Comparison of ENCODE assay signal across 8 cellular contexts in the genomic region with DNA sequence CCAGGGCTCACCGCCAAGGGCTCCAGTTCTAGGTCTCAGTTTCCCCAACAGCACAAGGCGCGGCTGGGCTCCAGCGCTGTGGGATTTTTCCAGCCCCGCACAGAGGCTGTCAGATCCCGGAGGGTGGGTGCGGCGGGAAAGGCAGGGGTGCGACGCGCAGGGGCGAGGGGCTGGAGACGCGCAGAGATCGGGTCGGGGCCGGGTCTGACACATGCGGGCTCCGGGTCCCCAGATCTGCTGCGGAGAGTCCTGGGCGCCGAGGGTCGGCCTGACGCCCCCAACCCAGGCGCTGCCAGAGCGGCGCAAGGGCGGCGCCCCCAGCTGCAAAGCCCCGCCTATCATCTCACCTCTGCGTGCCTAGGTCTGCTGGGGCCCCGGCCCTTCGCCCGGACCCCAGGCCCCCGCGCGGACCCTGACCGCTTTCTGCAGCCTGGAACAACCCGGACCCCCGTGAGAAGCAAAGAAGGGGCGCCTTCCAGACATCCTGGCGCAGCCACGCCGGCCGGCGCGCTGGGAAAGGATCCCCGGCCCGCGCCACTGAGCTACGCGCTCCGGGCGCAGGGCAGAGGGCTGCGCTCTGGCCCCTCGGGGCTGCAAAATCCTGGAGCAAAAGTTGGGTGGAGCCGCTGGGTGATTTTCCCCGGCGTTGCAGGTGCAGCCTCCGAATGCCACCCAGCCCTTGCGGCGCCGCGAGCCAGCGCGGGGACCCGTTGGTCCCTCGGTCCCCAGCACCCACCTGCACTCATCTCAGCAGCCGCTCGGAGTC. TPM values are rescaled to one million over a fixed set of nuclear protein-coding genes. Genes with fewer than 3 reads are reported as not detected.
DNase-seq lines count a peak whose midpoint lies in the region; ATAC-seq, FAIRE-seq and TF ChIP-seq lines count a peak whose summit lies in the region.

No MANE protein-coding gene starts in this region.

- H3K36me3 ChIP-seq in SJSA1, result no peaks in the 10 kb centered on the region

- peak overlapping the region; percentile 51 for H3K4me3 ChIP-seq in SJSA1
- H3K4me3 ChIP-seq in fibroblast of villous mesenchyme (ENCODE audit: low read depth, low read length), result peak overlapping the region; percentile 55

- H3K9me3 ChIP-seq in SJSA1 (replicated peaks), result peaks cover 5% of the 10 kb centered on the region; the same call in 1 of the 2 replicates

- no peak for FAIRE-seq in urothelium cell line (lab: Jason Lieb, UNC)

- peaks cover 16% of the 10 kb centered on the region for H3K4me1 ChIP-seq in SJSA1 (replicated peaks)

- peaks cover 46% of the 10 kb centered on the region for H3K27me3 ChIP-seq in SJSA1 (replicated peaks)

- ATAC-seq in GM18498 (IDR thresholded peaks at IDR 0.05; ENCODE audit: unreplicated experiment), result peak; percentile 1

- H3K27ac ChIP-seq in SJSA1, result no peak overlapping the region

- no peak for TF ChIP-seq CTCF in fibroblast of villous mesenchyme (IDR thresholded peaks at IDR 0.05; ENCODE audit: insufficient read depth, low read depth, low read length)

- no peak for DNase-seq in SJSA1 (ENCODE audit: low read depth in 1 of 2, low spot score in 2 of 2)
- no peak for DNase-seq in fibroblast of villous mesenchyme (ENCODE audit: low read depth)
- peak; percentile 69 for DNase-seq in retina
- no peak for DNase-seq in SIG-M5 (lab: John Stamatoyannopoulos, UW)
- no peak for DNase-seq in LoVo (ENCODE audit: low spot score)
- DNase-seq in KG1 (lab: John Stamatoyannopoulos, UW), result no peak
- DNase-seq in urothelium cell line (ENCODE audit: low spot score), result no peak

RNA-seq across cellular contexts. Expression of gene ABLIM2, which starts 0.5 kb away (rescaled TPM):
- total RNA-seq in SJSA1 (2014; rRNA removed; shearing (Covaris generic)), result 0.13 TPM in 1 of 2 replicates, not detected in the other
- under 0.01 TPM in 1 of 2 replicates, not detected in the other for total RNA-seq in fibroblast of villous mesenchyme

RNA-seq across cellular contexts. Expression of gene SH3TC1, which starts 41.0 kb away (rescaled TPM):
- total RNA-seq in SJSA1 (2014; rRNA removed; shearing (Covaris generic)), result 1.4 and 4.3 TPM in 2 replicates
- 3.9 and 13.9 TPM in 2 replicates for total RNA-seq in fibroblast of villous mesenchyme
